Comparison of ENCODE assay signal across 8 cellular contexts in genomic region chr2:112542123-112542973, GRCh38. TPM values are rescaled to one million over a fixed set of nuclear protein-coding genes. Genes with fewer than 3 reads are reported as not detected.
DNase-seq lines count a peak whose midpoint lies in the region; ATAC-seq, FAIRE-seq and TF ChIP-seq lines count a peak whose summit lies in the region.

TSS of gene POLR1B (plus strand) at chr2:112542465. CDS start at chr2:112542495, 30 bp downstream.

- H3K36me3 ChIP-seq in kidney (ENCODE audit: control insufficient read depth in 1 of 2, insufficient read depth in 2 of 2, low read length in 2 of 2), result peaks cover under 1 to 2% of the 10 kb centered on the region in 2 donors

- DNase-seq in AG20443 (ENCODE audit: low spot score), result peak; percentile 91
- peak; percentile 77 for DNase-seq in NCI-H226
- peak; percentile 91 for DNase-seq in cerebellum (ENCODE audit: low spot score)
- peak; percentile 94 for DNase-seq in kidney
- peak; percentile 87 for DNase-seq in stimulated activated CD4-positive, alpha-beta T cell treated with anti-CD3 and anti-CD28 coated beads, Interleukin-15, amount 100 ng/mL, for 24 hours

- peak within 1 kb of the TSS; percentile 74 to 90 for H3K4me3 ChIP-seq in kidney (ENCODE audit: low read length in 2 of 2)

- peak within 1 kb of the TSS; percentile 53 to 75 for H3K9ac ChIP-seq in kidney (ENCODE audit: low read length in 2 of 2)

- FAIRE-seq in kidney (lab: Jason Lieb, UNC), result no peak

- peak within 1 kb of the TSS; percentile 90 to 95 for H3K27ac ChIP-seq in kidney (ENCODE audit: low read depth in 2 of 2, low read length in 2 of 2)

- no peak for TF ChIP-seq CTCF in kidney (IDR thresholded peaks at IDR 0.05; ENCODE audit: borderline replicate concordance, extremely low read depth, insufficient read depth)

- peaks cover 2 to 5% of the 10 kb centered on the region in 2 donors for H3K4me1 ChIP-seq in kidney (ENCODE audit: control insufficient read depth in 1 of 2, insufficient read depth in 1 of 2, low read depth in 1 of 2, low read length in 2 of 2)

- peak; percentile 84 for ATAC-seq in GM19023 (IDR thresholded peaks at IDR 0.05; ENCODE audit: unreplicated experiment)
- ATAC-seq in HG03175 (IDR thresholded peaks at IDR 0.05; ENCODE audit: unreplicated experiment), result peak; percentile 84
- peak; percentile 77 to 79 for ATAC-seq in activated CD4-positive, CD25-positive, alpha-beta regulatory T cell treated with anti-CD3 and anti-CD28 coated beads, Interleukin-2, amount 50 U/mL, for 24 hours

- H3K9me3 ChIP-seq in kidney (ENCODE audit: control insufficient read depth in 1 of 2, low read length in 2 of 2), result no peaks in the 10 kb centered on the region

- intact Hi-C loops in kidney (cut with DNase I), result no loop called here

RNA-seq across cellular contexts. Expression of gene POLR1B, which starts in this region (rescaled TPM):
- total RNA-seq in cerebellum (30.0 TPM), kidney (24.4 TPM)
- polyA plus RNA-seq in kidney (ENCODE audit: insufficient read depth, low read depth, low replicate concordance), result 6.0 TPM

Comparison
In these comparisons a context has a peak if more than half of its experiments do, and no peak if none do; other contexts are left out.
1. Peak in every context shown above with its lines: DNase-seq, ATAC-seq, H3K4me3 ChIP-seq and H3K27ac ChIP-seq.